In the genomic region with DNA sequence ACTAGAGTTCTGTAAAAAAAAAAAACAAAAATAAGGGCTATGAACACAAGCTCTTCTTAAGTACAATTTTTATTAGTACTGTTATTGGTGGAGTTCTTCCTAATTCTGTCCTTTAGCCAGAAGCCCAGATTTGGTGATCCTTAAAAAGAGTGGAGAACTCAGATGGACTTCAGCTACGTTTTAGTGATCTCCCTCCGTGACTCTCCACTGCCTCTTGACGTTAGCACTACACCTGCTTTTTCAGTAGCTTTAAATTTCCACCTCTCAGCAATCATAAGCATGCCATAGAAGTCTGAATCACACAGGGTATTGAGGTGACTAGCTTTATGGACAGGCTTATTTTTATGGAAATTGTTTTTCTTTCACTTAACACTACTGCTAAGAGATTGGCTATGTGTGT, we compare ENCODE assay signal across 25 cellular contexts. TPM values are rescaled to one million over a fixed set of nuclear protein-coding genes. Genes with fewer than 3 reads are reported as not detected.
A peak's percentile ranks its signal among the peaks of the same experiment; 100 is the strongest.
DNase-seq lines count a peak whose midpoint lies in the region; ATAC-seq and TF ChIP-seq lines count a peak whose summit lies in the region.
"Had no signal": no experiment of that assay in that cellular context is flagged by ENCODE, and none has a peak within 500 bp of the region (broad histone marks: within the 10 kb centered on the region; RNA-seq: fewer than 3 reads in every experiment).

No MANE protein-coding gene starts in this region.

- no peak for TF ChIP-seq POLR2A in heart left ventricle (IDR thresholded peaks at IDR 0.05)
- TF ChIP-seq POLR2A in transverse colon (IDR thresholded peaks at IDR 0.05) = no peak

- H3K36me3 ChIP-seq in heart left ventricle (peaks cover 0 to 40% (median 7%) of the 10 kb centered on the region in 9 donors), transverse colon (peaks cover 0 to 5% (median 0%) of the 10 kb centered on the region in 4 donors)

- in situ Hi-C loops in transverse colon (cut with MboI; ENCODE audit: low pct_ligation_motif_present in 1 of 4, low pct_unique_long_range_greater_than_20kb in 1 of 4, low sequenced_read_pairs in 3 of 4) = no loop called here

- TF ChIP-seq EP300 in transverse colon (IDR thresholded peaks at IDR 0.05; ENCODE audit: low read depth) = no peak

- no peak overlapping the region for H3K4me3 ChIP-seq in heart left ventricle
- H3K4me3 ChIP-seq in right cardiac atrium (ENCODE audit: low read length) = no peak overlapping the region
- H3K4me3 ChIP-seq in transverse colon = no peak overlapping the region
- H3K4me3 ChIP-seq: GM12878, SJCRH30 had no signal

- DNase-seq in heart left ventricle (no peak), Right ventricle myocardium inferior (ENCODE audit: missing footprints) (no peak), right cardiac atrium (no peak), transverse colon (no peak)
- DNase-seq: C1 segment of cervical spinal cord; CD4-positive, alpha-beta memory T cell; COR-L47; DMS53; EL; GDM1; Karpas-422; NCI-H1092; NCI-H146; NCI-H2029; NCI-H2227 treated with DMSO at 0.1 percent for 48 hours; NCI-H526 treated with DMSO at 0.1 percent for 48 hours; OCI-M1; SJCRH30 had no signal

- H3K9me3 ChIP-seq in heart left ventricle = no peaks in the 10 kb centered on the region
- H3K9me3 ChIP-seq in right cardiac atrium (ENCODE audit: control insufficient read depth, low read length) = no peaks in the 10 kb centered on the region
- no peaks in the 10 kb centered on the region for H3K9me3 ChIP-seq in transverse colon
- H3K9me3 ChIP-seq: SJCRH30 had no signal

- H3K27me3 ChIP-seq in heart left ventricle (no peaks in the 10 kb centered on the region), right cardiac atrium (ENCODE audit: control insufficient read depth, insufficient read depth) (no peaks in the 10 kb centered on the region), transverse colon (no peaks in the 10 kb centered on the region)
- H3K27me3 ChIP-seq: SJCRH30 had no signal

- H3K27ac ChIP-seq in heart left ventricle (peak overlapping the region in 11 of 12 donors; percentile 16 to 81 (median 40)), right cardiac atrium (ENCODE audit: low read length) (peak overlapping the region; percentile 45), transverse colon (peak overlapping the region in 3 of 4 donors; percentile 0 to 14 (median 3))
- H3K27ac ChIP-seq: HL-60, SJCRH30 had no signal

- WGBS in heart left ventricle, 4 donors = 50 to 70% (median 62%) methylated on average over 3 of the region's 3 CpGs
- 69% methylated on average over 3 of the region's 3 CpGs for WGBS in right cardiac atrium
- 60 to 87% methylated on average over 1 to 3 of the region's 3 CpGs for WGBS in transverse colon (ENCODE audit: low coverage in 1 of 2), 2 donors

- intact Hi-C loops in heart left ventricle (cut with DNase I) = loop anchor here in 1 of 10 donors (5.0 kb wide), 1 partner anchor 53 kb away; a partner anchor contains a TSS
- intact Hi-C loops in Right ventricle myocardium inferior (cut with DNase I) = no loop called here
- intact Hi-C loops in right cardiac atrium (cut with DNase I) = no loop called here
- intact Hi-C loops in transverse colon (cut with DNase I; ENCODE audit: low total_unique reads) = no loop called here

- ATAC-seq in heart left ventricle = peak in 2 of 4 donors; percentile 49 to 57
- no peak for ATAC-seq in Right ventricle myocardium inferior
- ATAC-seq in esophagus mucosa = peak; percentile 69
- no peak for ATAC-seq in right cardiac atrium
- no peak for ATAC-seq in GM19035 (IDR thresholded peaks at IDR 0.05; ENCODE audit: unreplicated experiment)
- ATAC-seq in HG03045 (IDR thresholded peaks at IDR 0.05; ENCODE audit: unreplicated experiment) = no peak
- ATAC-seq: GM12878, HCT116, SK-N-SH treated with all-trans-retinoic acid at 6 μM for 48 hours had no signal

- TF ChIP-seq CTCF in heart left ventricle (IDR thresholded peaks at IDR 0.05) (no peak), transverse colon (IDR thresholded peaks at IDR 0.05) (no peak)

- H3K4me1 ChIP-seq in heart left ventricle = peaks cover 0 to 36% (median 7%) of the 10 kb centered on the region in 12 donors
- H3K4me1 ChIP-seq in right cardiac atrium (ENCODE audit: control insufficient read depth, insufficient read depth, low read length) = no peaks in the 10 kb centered on the region
- peaks cover 3 to 45% (median 13%) of the 10 kb centered on the region in 4 donors for H3K4me1 ChIP-seq in transverse colon

RNA-seq across cellular contexts. Expression of a gene that starts 17.7 kb away (rescaled TPM):
- total RNA-seq in heart left ventricle (10 to 100 TPM in 8 of 9 donors, 1 to 10 TPM in 1; 9.9 to 41.7 (median 11.2) TPM), Right ventricle myocardium inferior (11.0 TPM), esophagus mucosa (6.3 TPM), right cardiac atrium (10 to 100 TPM; 19.9 to 27.5 (median 21.3) TPM), transverse colon (10 to 100 TPM; 15.5 to 75.9 (median 17.7) TPM)
- polyA plus RNA-seq in heart left ventricle (1 to 10 TPM; 6.0 to 7.9 TPM), right cardiac atrium (11.6 TPM)

RNA-seq across cellular contexts. Expression of a gene that starts 53.6 kb away (rescaled TPM):
- total RNA-seq in heart left ventricle (1 to 10 TPM in 2 of 9 donors, under 1 TPM in 7; 0.11 to 4.7 (median 0.56) TPM), Right ventricle myocardium inferior (0.49 TPM), esophagus mucosa (67.0 TPM), right cardiac atrium (under 1 TPM; 0.62 to 0.95 (median 0.78) TPM), transverse colon (10 to 100 TPM in 3 of 4 donors, 1 to 10 TPM in 1; 7.2 to 42.3 (median 19.6) TPM)
- polyA plus RNA-seq in heart left ventricle (1 to 10 TPM in 1 of 2 donors, not detected in 1; 1.3 TPM), right cardiac atrium (0.63 TPM)
